In genomic region chr3:48609088-48610005, GRCh38 we compare ENCODE assay signal across 8 cellular contexts. TPM values are rescaled to one million over a fixed set of nuclear protein-coding genes. Genes with fewer than 3 reads are reported as not detected.
A peak's percentile ranks its signal among the peaks of the same experiment; 100 is the strongest.
DNase-seq lines count a peak whose midpoint lies in the region; ATAC-seq, FAIRE-seq and TF ChIP-seq lines count a peak whose summit lies in the region.

UQCRC1 (minus strand) TSS chr3:48609646; CDS start chr3:48609620, 26 bp downstream.

- peaks cover 18% of the 10 kb centered on the region for H3K79me2 ChIP-seq in SU-DHL-6 (ENCODE audit: insufficient read depth, low read length)

- DNase-seq in NCI-H1105 (lab: John Stamatoyannopoulos, UW) (peak; percentile 77), Right ventricle myocardium inferior (ENCODE audit: missing footprints) (peak; percentile 96), pancreas (peak; percentile 87 to 98 (median 94)), tibial artery (peak; percentile 89 to 94)
- DNase-seq in activated naive CD8-positive, alpha-beta T cell treated with anti-CD3 and anti-CD28 coated beads, Interleukin-2, amount 50 U/mL, for 16 hours (ENCODE audit: low read depth, low spot score): peak; percentile 74

- peak; percentile 80 for TF ChIP-seq CTCF in GM12872 (IDR thresholded peaks at IDR 0.05; ENCODE audit: insufficient read depth, low read depth, low read length)
- TF ChIP-seq CTCF in SU-DHL-6 (IDR thresholded peaks at IDR 0.05; ENCODE audit: insufficient read depth, low read length, poor library complexity, severe bottlenecking): no peak
- TF ChIP-seq CTCF in pancreas (IDR thresholded peaks at IDR 0.05): peak; percentile 55 to 77 (median 70)
- peak; percentile 80 to 96 for TF ChIP-seq CTCF in tibial artery (IDR thresholded peaks at IDR 0.05)

- H3K4me2 ChIP-seq in SU-DHL-6 (ENCODE audit: low read depth, low read length, poor library complexity, severe bottlenecking): peak within 1 kb of the TSS; percentile 85

- no peaks in the 10 kb centered on the region; the same call in 1 of the 2 replicates for H3K36me3 ChIP-seq in SU-DHL-6 (ENCODE audit: low read length)
- H3K36me3 ChIP-seq in pancreas: peaks cover 5 to 16% (median 6%) of the 10 kb centered on the region in 3 donors
- H3K36me3 ChIP-seq in tibial artery: peaks cover 16 to 21% (median 17%) of the 10 kb centered on the region in 3 donors

- peak within 1 kb of the TSS; percentile 96 for H2AFZ ChIP-seq in SU-DHL-6 (ENCODE audit: low read depth, low read length, severe bottlenecking)

- H3K4me3 ChIP-seq in SU-DHL-6 (ENCODE audit: insufficient read depth, low read length, poor library complexity, severe bottlenecking): peak within 1 kb of the TSS; percentile 80
- peak within 1 kb of the TSS; percentile 64 to 94 (median 84) for H3K4me3 ChIP-seq in pancreas
- H3K4me3 ChIP-seq in tibial artery: peak within 1 kb of the TSS; percentile 81 to 84

- no peaks in the 10 kb centered on the region for H3F3A ChIP-seq in SU-DHL-6 (ENCODE audit: insufficient read depth)

- no peak for FAIRE-seq in pancreas (lab: Jason Lieb, UNC)

- H3K4me1 ChIP-seq in pancreas (peaks cover 8% of the 10 kb centered on the region in 3 donors), tibial artery (peaks cover 0 to 27% (median 15%) of the 10 kb centered on the region in 4 donors)

- H3K27ac ChIP-seq in SU-DHL-6 (ENCODE audit: low read depth, low read length) (peak within 1 kb of the TSS; percentile 42), pancreas (peak within 1 kb of the TSS; percentile 66 to 77 (median 70)), tibial artery (peak within 1 kb of the TSS; percentile 87 to 88)

- 1% methylated on average over 74 to 86 of the region's 86 CpGs for WGBS in pancreas, 2 donors

- peak within 1 kb of the TSS; percentile 83 for H3K9ac ChIP-seq in SU-DHL-6 (ENCODE audit: low read length)

- intact Hi-C loops in Right ventricle myocardium inferior (cut with DNase I): loop anchor here (2.0 kb wide), 2 partner anchors 25 to 53 kb away; partner anchors contain the start of genes PFKFB4 and SLC26A6
- intact Hi-C loops in pancreas (cut with DNase I): no loop called here
- intact Hi-C loops in tibial artery (cut with DNase I; ENCODE audit: low total_unique reads): no loop called here

- H4K20me1 ChIP-seq in SU-DHL-6 (ENCODE audit: low read depth, low read length): no peaks in the 10 kb centered on the region

- no peaks in the 10 kb centered on the region for H3K9me2 ChIP-seq in SU-DHL-6 (replicated peaks; ENCODE audit: insufficient read depth, low read length)

- ATAC-seq in HG02642 (IDR thresholded peaks at IDR 0.05; ENCODE audit: poor library complexity, unreplicated experiment) (peak; percentile 96), Right ventricle myocardium inferior (peak; percentile 100), pancreas (peak; percentile 99 to 100 (median 100))

- H3K27me3 ChIP-seq in SU-DHL-6 (ENCODE audit: low read length): no peaks in the 10 kb centered on the region
- no peaks in the 10 kb centered on the region for H3K27me3 ChIP-seq in pancreas
- H3K27me3 ChIP-seq in tibial artery: no peaks in the 10 kb centered on the region

- H3K9me3 ChIP-seq in SU-DHL-6 (ENCODE audit: insufficient read depth, low read length) (no peaks in the 10 kb centered on the region), pancreas (no peaks in the 10 kb centered on the region), tibial artery (no peaks in the 10 kb centered on the region)

RNA-seq across cellular contexts. Expression of gene UQCRC1, which starts in this region (rescaled TPM):
- 1,186 TPM for total RNA-seq in Right ventricle myocardium inferior
- 100 to 1,000 TPM in 3 of 6 donors, 10 to 100 TPM in 3; 78.6 to 113 (median 97.4) TPM for total RNA-seq in pancreas
- polyA plus RNA-seq in pancreas: 100 to 1,000 TPM in 1 of 2 donors, 10 to 100 TPM in 1; 89.5 to 110 TPM

Comparison
In these comparisons a context has a peak if more than half of its experiments do, and no peak if none do; other contexts are left out.
1. Peak in every context shown above with its lines: DNase-seq, ATAC-seq, H3K4me3 ChIP-seq and H3K27ac ChIP-seq.
2. RNA of gene UQCRC1 (total RNA-seq): 1,186 TPM in Right ventricle myocardium inferior (single experiment); 78.6 to 113 TPM in pancreas; every median in the first group is over 10 times any median in the second.